Comparison of ENCODE assay signal across 27 cellular contexts in genomic region chr5:169765176-169765575, GRCh38.
DNase-seq lines count a peak whose midpoint lies in the region; ATAC-seq, FAIRE-seq and TF ChIP-seq lines count a peak whose summit lies in the region.
"Had no signal": no experiment of that assay in that cellular context is flagged by ENCODE, and none has a peak within 500 bp of the region (broad histone marks: within the 10 kb centered on the region; RNA-seq: fewer than 3 reads in every experiment).

No MANE protein-coding gene starts in this region.

- H3K9me3 ChIP-seq in astrocyte (ENCODE audit: insufficient read depth, low read depth, low read length), result no peaks in the 10 kb centered on the region
- H3K9me3 ChIP-seq: A549, BLaER1, psoas muscle had no signal

- no peak for FAIRE-seq in astrocyte (lab: Jason Lieb, UNC)
- FAIRE-seq: A549, kidney, urothelium cell line had no signal

- no peak overlapping the region for H3K4me3 ChIP-seq in astrocyte (ENCODE audit: insufficient read depth, low read depth, low read length)
- H3K4me3 ChIP-seq: A549, BLaER1, lung, psoas muscle, skin epidermis had no signal

- POLR2A ChIA-PET in GM10248 (lab: Yijun Ruan, JAX), result no interaction called here

- TF ChIP-seq CTCF in astrocyte (IDR thresholded peaks at IDR 0.05; ENCODE audit: insufficient read depth, low read depth, low read length) (no peak), GM10248 (IDR thresholded peaks at IDR 0.05; ENCODE audit: control extremely low read depth, extremely low read depth, low read depth, missing control alignments) (no peak)

- H3K4me2 ChIP-seq in astrocyte (ENCODE audit: low read length), result no peak overlapping the region
- H3K4me2 ChIP-seq: A549, BLaER1 had no signal

- no peaks in the 10 kb centered on the region for H3K36me3 Mint-ChIP-seq in astrocyte (ENCODE audit: low read depth, unreplicated experiment)

- DNase-seq in AG08395 (ENCODE audit: low spot score), result peak; percentile 44
- DNase-seq in ELR (ENCODE audit: low read depth), result peak; percentile 46
- DNase-seq in astrocyte (ENCODE audit: low read depth), result peak; percentile 63
- DNase-seq in glomerular visceral epithelial cell (ENCODE audit: extremely low spot score), result peak; percentile 49
- no peak for DNase-seq in GM10248 (ENCODE audit: extremely low spot score)
- DNase-seq in effector CD4-positive, alpha-beta T cell, result no peak
- DNase-seq: activated CD4-positive, alpha-beta T cell treated with anti-CD3 and anti-CD28 coated beads, Interleukin-2, amount 50 U/mL, for 4 hours; activated naive CD8-positive, alpha-beta T cell treated with anti-CD3 and anti-CD28 coated beads for 36 hours; COR-L47; DMS79 treated with DMSO at 0.1 percent for 48 hours; HCEC 1CT; kidney; NCI-H1105; NCI-H2081; NCI-H345; NCI-H82; psoas muscle; stimulated activated CD4-positive, alpha-beta T cell treated with anti-CD3 and anti-CD28 coated beads, Interleukin-1b, Interleukin-23, amount 100 ng/mL, for 48 hours had no signal

- no peak overlapping the region for H3K4me3 Mint-ChIP-seq in astrocyte (ENCODE audit: unreplicated experiment)
- H3K4me3 Mint-ChIP-seq: activated naive CD8-positive, alpha-beta T cell treated with anti-CD3 and anti-CD28 coated beads for 36 hours had no signal

- no peak overlapping the region for H3K9ac ChIP-seq in astrocyte (ENCODE audit: low read length)
- H3K9ac ChIP-seq: BLaER1 had no signal

- H3K27ac Mint-ChIP-seq in astrocyte (ENCODE audit: unreplicated experiment), result no peak overlapping the region
- H3K27ac Mint-ChIP-seq: activated naive CD8-positive, alpha-beta T cell treated with anti-CD3 and anti-CD28 coated beads for 36 hours; activated T-helper 2 cell treated with anti-CD3 and anti-CD28 coated beads, Interferon-gamma antibody, Interleukin-2, Interleukin-4, amounts not matched to agents 10 μg/mL and 5 μg/mL and 100 μg/mL, durations not matched to agents 14 hours and 24 hours and 36 hours had no signal

- no peaks in the 10 kb centered on the region for H3K79me2 ChIP-seq in astrocyte (ENCODE audit: insufficient read depth, low read length)

- ATAC-seq in HG03520 (IDR thresholded peaks at IDR 0.05; ENCODE audit: unreplicated experiment), result no peak
- no peak for ATAC-seq in GM18858 (IDR thresholded peaks at IDR 0.05; ENCODE audit: unreplicated experiment)
- ATAC-seq: A549, esophagus mucosa, psoas muscle had no signal

- CTCF ChIA-PET in GM10248 (lab: Yijun Ruan, JAX), result interaction anchor here (0.9 to 2.3 kb wide), 3 partner anchors 21 to 30 kb away, joined by 3 to 6 read pairs (median 3); no protein-coding TSS in a partner anchor

- H3K9me3 Mint-ChIP-seq in astrocyte (ENCODE audit: unreplicated experiment), result peaks cover 5% of the 10 kb centered on the region
- H3K9me3 Mint-ChIP-seq: activated naive CD8-positive, alpha-beta T cell treated with anti-CD3 and anti-CD28 coated beads for 36 hours; activated T-helper 2 cell treated with anti-CD3 and anti-CD28 coated beads, Interferon-gamma antibody, Interleukin-2, Interleukin-4, amounts not matched to agents 10 μg/mL and 5 μg/mL and 100 μg/mL, durations not matched to agents 14 hours and 24 hours and 36 hours had no signal

- peaks cover 3% of the 10 kb centered on the region for H3K27me3 Mint-ChIP-seq in astrocyte (ENCODE audit: low read depth, unreplicated experiment)
- H3K27me3 Mint-ChIP-seq: activated naive CD8-positive, alpha-beta T cell treated with anti-CD3 and anti-CD28 coated beads for 36 hours had no signal

- H3K27me3 ChIP-seq in astrocyte (ENCODE audit: insufficient read depth, low read length), result no peaks in the 10 kb centered on the region
- H3K27me3 ChIP-seq: BLaER1 had no signal

- no peaks in the 10 kb centered on the region for H4K20me1 ChIP-seq in astrocyte (ENCODE audit: insufficient read depth, low read length)
- H4K20me1 ChIP-seq: BLaER1 had no signal

- no peak overlapping the region for H3K27ac ChIP-seq in astrocyte (ENCODE audit: low read depth, low read length)
- H3K27ac ChIP-seq: A549, BLaER1, psoas muscle, skin epidermis had no signal

- H3K4me1 Mint-ChIP-seq in astrocyte (ENCODE audit: low read depth, unreplicated experiment), result peaks cover 11% of the 10 kb centered on the region

- H3K4me1 ChIP-seq in astrocyte (ENCODE audit: insufficient read depth, low read length), result peaks cover 26% of the 10 kb centered on the region
- H3K4me1 ChIP-seq: A549, psoas muscle had no signal

- H2AFZ ChIP-seq in astrocyte (ENCODE audit: low read depth, low read length), result no peak overlapping the region

- no peaks in the 10 kb centered on the region for H3K36me3 ChIP-seq in astrocyte (ENCODE audit: insufficient read depth, low read length)

Comparison
In these comparisons a context has a peak if more than half of its experiments do, and no peak if none do; other contexts are left out.
1. DNase-seq: peak in AG08395 (single experiment), ELR (single experiment), astrocyte (single experiment) and glomerular visceral epithelial cell (single experiment); none in GM10248 (single experiment) and effector CD4-positive, alpha-beta T cell (single experiment).